ENCODE assay signal across 8 cellular contexts in genomic region chr12:122422769-122423257, GRCh38. TPM values are rescaled to one million over a fixed set of nuclear protein-coding genes. Genes with fewer than 3 reads are reported as not detected.
DNase-seq lines count a peak whose midpoint lies in the region; ATAC-seq, FAIRE-seq and TF ChIP-seq lines count a peak whose summit lies in the region.

No MANE protein-coding gene starts in this region.

- peaks cover 2% of the 10 kb centered on the region for H3K36me3 Mint-ChIP-seq in T-helper 1 cell treated with Interleukin-12 subunit alpha and Interleukin-12 subunit beta and Interleukin-4 antibody, amounts not matched to agents 30 μg/mL and 1 μg/mL, for 36 hours (ENCODE audit: low read depth)

- FAIRE-seq in bronchial epithelial cell (lab: Jason Lieb, UNC), result no peak

- H3K9me3 Mint-ChIP-seq in T-helper 1 cell treated with Interleukin-12 subunit alpha and Interleukin-12 subunit beta and Interleukin-4 antibody, amounts not matched to agents 30 μg/mL and 1 μg/mL, for 36 hours, result no peaks in the 10 kb centered on the region

- peaks cover 3 to 33% (median 24%) of the 10 kb centered on the region in 4 donors for H3K4me1 ChIP-seq in liver (ENCODE audit: control insufficient read depth in 4 of 4, insufficient read depth in 4 of 4, low read length in 3 of 4)

- no peak for TF ChIP-seq CTCF in bronchial epithelial cell (IDR thresholded peaks at IDR 0.05; ENCODE audit: insufficient read depth, low read length, severe bottlenecking)
- TF ChIP-seq CTCF in liver (IDR thresholded peaks at IDR 0.05; ENCODE audit: low read depth, low read length, missing input control), result no peak

- peak; percentile 68 for DNase-seq in ELF-1 (ENCODE audit: low read depth, low spot score)
- DNase-seq in bronchial epithelial cell (ENCODE audit: low read depth), result peak; percentile 80
- peak; percentile 13 for DNase-seq in stimulated activated CD8-positive, alpha-beta memory T cell treated with anti-CD3 and anti-CD28 coated beads, Interleukin-12 subunit alpha, Interleukin-12 subunit beta, amount 100 ng/mL, for 4 hours (ENCODE audit: low read depth)
- no peak for DNase-seq in NOMO-1 treated with dmso at 0.1 percent for 144 hours (lab: John Stamatoyannopoulos, UW; ENCODE audit: unreplicated experiment)
- no peak for DNase-seq in MV-4-11 (lab: John Stamatoyannopoulos, UW)

- peak overlapping the region; percentile 67 to 70 for H3K27ac ChIP-seq in liver (ENCODE audit: low read depth in 1 of 2, low read length in 2 of 2)

- H3K4me1 Mint-ChIP-seq in T-helper 1 cell treated with Interleukin-12 subunit alpha and Interleukin-12 subunit beta and Interleukin-4 antibody, amounts not matched to agents 30 μg/mL and 1 μg/mL, for 36 hours (ENCODE audit: low read depth), result peaks cover 26% of the 10 kb centered on the region

- H3K4me3 ChIP-seq in bronchial epithelial cell (ENCODE audit: low read depth, low read length) (peak overlapping the region; percentile 62), liver (ENCODE audit: low read depth in 1 of 3, low read length in 3 of 3) (peak overlapping the region; percentile 60 to 93 (median 63))

- peak overlapping the region; percentile 90 for H3K27ac Mint-ChIP-seq in T-helper 1 cell treated with Interleukin-12 subunit alpha and Interleukin-12 subunit beta and Interleukin-4 antibody, amounts not matched to agents 30 μg/mL and 1 μg/mL, for 36 hours

- no peak for TF ChIP-seq RAD21 in liver (IDR thresholded peaks at IDR 0.05)

- H3K27me3 ChIP-seq in bronchial epithelial cell (ENCODE audit: control insufficient read depth, insufficient read depth, low read length), result no peaks in the 10 kb centered on the region
- no peaks in the 10 kb centered on the region for H3K27me3 ChIP-seq in liver (ENCODE audit: control insufficient read depth in 4 of 4, insufficient read depth in 4 of 4, low read length in 3 of 4)

- no peaks in the 10 kb centered on the region for H3K36me3 ChIP-seq in bronchial epithelial cell (ENCODE audit: control insufficient read depth, insufficient read depth, low read length)
- H3K36me3 ChIP-seq in liver (ENCODE audit: control insufficient read depth in 4 of 4, insufficient read depth in 3 of 4, low read depth in 1 of 4, low read length in 3 of 4), result no peaks in the 10 kb centered on the region

- H3K4me3 Mint-ChIP-seq in T-helper 1 cell treated with Interleukin-12 subunit alpha and Interleukin-12 subunit beta and Interleukin-4 antibody, amounts not matched to agents 30 μg/mL and 1 μg/mL, for 36 hours, result peak overlapping the region; percentile 88

- ATAC-seq in HG03280 (IDR thresholded peaks at IDR 0.05; ENCODE audit: unreplicated experiment), result peak; percentile 2

- no peaks in the 10 kb centered on the region for H3K27me3 Mint-ChIP-seq in T-helper 1 cell treated with Interleukin-12 subunit alpha and Interleukin-12 subunit beta and Interleukin-4 antibody, amounts not matched to agents 30 μg/mL and 1 μg/mL, for 36 hours (ENCODE audit: low read depth)

- no peaks in the 10 kb centered on the region for H3K9me3 ChIP-seq in liver (ENCODE audit: control insufficient read depth in 4 of 4, low read length in 3 of 4)

- WGBS in liver, result under 1% methylated on average over 32 of the region's 32 CpGs

- H3K9ac ChIP-seq in liver (ENCODE audit: low read depth in 1 of 2, low read length in 2 of 2), result peak overlapping the region; percentile 17 to 42

TF ChIP-seq in liver, 16 proteins besides CTCF, POLR2A, EP300 and RAD21:
- TF ChIP-seq FOXA1 (IDR thresholded peaks at IDR 0.05) (no peak), EGR1 (IDR thresholded peaks at IDR 0.05; ENCODE audit: low read depth in 2 of 2) (no peak), NR2F2 (IDR thresholded peaks at IDR 0.05) (no peak), SP1 (IDR thresholded peaks at IDR 0.05) (no peak), ATF3 (IDR thresholded peaks at IDR 0.05) (no peak), JUND (IDR thresholded peaks at IDR 0.05) (no peak), HNF4G (IDR thresholded peaks at IDR 0.05) (no peak), RXRA (IDR thresholded peaks at IDR 0.05) (no peak), HNF4A (conservative IDR thresholded peaks at IDR 0.05) (no peak), YY1 (IDR thresholded peaks at IDR 0.05) (no peak), TAF1 (conservative IDR thresholded peaks at IDR 0.05) (no peak), ZBTB33 (IDR thresholded peaks at IDR 0.05) (no peak), REST (IDR thresholded peaks at IDR 0.05) (no peak), GABPA (IDR thresholded peaks at IDR 0.05 in 1 of 2, conservative IDR thresholded peaks at IDR 0.05 in 1 of 2) (no peak), MAX (IDR thresholded peaks at IDR 0.05) (no peak), FOXA2 (IDR thresholded peaks at IDR 0.05) (no peak)

RNA-seq across cellular contexts. Expression of gene CLIP1, which starts 0.3 kb away (rescaled TPM):
- 69.0 and 97.2 TPM in 2 replicates for total RNA-seq in bronchial epithelial cell
- 10 to 100 TPM; 19.9 to 41.9 TPM for total RNA-seq in liver
- polyA plus RNA-seq in liver, result 10 to 100 TPM; 13.0 to 32.2 TPM

Comparison
In these comparisons a context has a peak if more than half of its experiments do, and no peak if none do; other contexts are left out.
1. DNase-seq: peak in ELF-1 (single experiment), bronchial epithelial cell (single experiment) and stimulated activated CD8-positive, alpha-beta memory T cell treated with anti-CD3 and anti-CD28 coated beads, Interleukin-12 subunit alpha, Interleukin-12 subunit beta, amount 100 ng/mL, for 4 hours (single experiment); none in NOMO-1 treated with dmso at 0.1 percent for 144 hours (single experiment) and MV-4-11 (single experiment).